ENCODE assay signal across 16 cellular contexts in the genomic region with DNA sequence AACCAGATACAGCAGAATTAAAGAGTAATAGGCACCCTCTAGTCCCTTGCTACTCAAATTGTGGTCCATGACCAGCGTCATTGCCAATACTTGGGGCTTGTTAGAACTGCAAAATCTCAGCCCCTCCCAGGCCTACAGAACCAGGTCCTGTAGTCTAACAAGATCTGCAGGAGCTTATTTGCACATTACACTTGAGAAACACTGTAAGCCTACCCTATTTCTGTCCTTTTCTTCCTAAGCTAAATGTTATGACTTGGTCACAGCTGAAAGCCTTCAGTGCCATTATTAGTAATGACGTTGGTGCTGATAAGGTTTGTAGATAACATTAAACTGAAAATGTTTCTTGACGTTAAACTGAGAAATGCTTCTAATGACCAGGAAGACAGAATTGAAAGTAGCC.
"Had no signal": no experiment of that assay in that cellular context is flagged by ENCODE, and none has a peak within 500 bp of the region (broad histone marks: within the 10 kb centered on the region; RNA-seq: fewer than 3 reads in every experiment).

No MANE protein-coding gene starts in this region.

- H3K27ac ChIP-seq: psoas muscle, suprapubic skin had no signal

- DNase-seq: activated CD4-positive, alpha-beta memory T cell treated with anti-CD3 and anti-CD28 coated beads, Interleukin-2, amount 10 ng/mL, durations not matched to agents 7 days and 5 days; activated CD4-positive, alpha-beta T cell treated with anti-CD3 and anti-CD28 coated beads for 1 hour; activated gamma-delta T cell treated with Interleukin-2 at 50 U/mL for 16 hours; activated T-cell treated with anti-CD3 and anti-CD28 coated beads, Interleukin-2, amount 50 U/mL, for 48 hours; aorta; central memory CD4-positive, alpha-beta T cell; cortex of kidney; effector memory CD8-positive, alpha-beta T cell; erythroblast; mucosa of descending colon; naive thymus-derived CD8-positive, alpha-beta T cell; psoas muscle; stimulated activated CD4-positive, alpha-beta T cell treated with anti-CD3 and anti-CD28 coated beads, Interleukin-2, amount 100 ng/mL, for 48 hours; stimulated activated naive CD4-positive, alpha-beta T cell treated with Interleukin-2 at 50 U/mL for 16 hours; SW 1271 had no signal

- H3K27me3 ChIP-seq: suprapubic skin had no signal

- H3K36me3 ChIP-seq: suprapubic skin had no signal

- ATAC-seq: effector memory CD8-positive, alpha-beta T cell; mucosa of descending colon; naive thymus-derived CD8-positive, alpha-beta T cell; psoas muscle had no signal

- H3K9me3 ChIP-seq: mucosa of descending colon, psoas muscle, suprapubic skin had no signal

- H3K4me1 ChIP-seq: psoas muscle had no signal

- H3K4me3 ChIP-seq: mucosa of descending colon, psoas muscle, suprapubic skin had no signal
